24 cellular contexts compared by ENCODE assay signal in the genomic region with DNA sequence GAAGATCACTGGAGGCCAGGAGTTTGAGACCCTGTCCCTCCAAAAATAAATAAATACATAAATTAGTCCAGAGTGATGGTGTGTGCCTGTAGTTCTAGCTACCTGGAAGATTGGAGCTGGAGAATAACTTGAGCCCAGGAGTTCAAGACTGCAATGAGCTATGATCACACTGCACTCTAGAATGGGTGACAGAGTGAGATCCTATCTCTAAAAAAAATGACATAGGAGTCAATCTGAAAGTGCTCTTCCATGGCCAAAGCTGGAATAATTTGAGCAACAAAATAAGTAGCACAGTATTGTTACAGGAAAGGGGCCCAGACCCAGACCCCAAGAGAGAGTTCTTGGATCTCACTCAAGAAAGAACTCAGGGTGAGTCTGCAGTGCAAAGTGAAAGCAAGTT. TPM values are rescaled to one million over a fixed set of nuclear protein-coding genes. Genes with fewer than 3 reads are reported as not detected.
DNase-seq lines count a peak whose midpoint lies in the region; ATAC-seq and TF ChIP-seq lines count a peak whose summit lies in the region.
"Had no signal": no experiment of that assay in that cellular context is flagged by ENCODE, and none has a peak within 500 bp of the region (broad histone marks: within the 10 kb centered on the region; RNA-seq: fewer than 3 reads in every experiment).

No MANE protein-coding gene starts in this region.

- TF ChIP-seq POLR2A in breast epithelium (IDR thresholded peaks at IDR 0.05), result no peak

- no peak overlapping the region for H2AK5ac ChIP-seq in mesendoderm (ENCODE audit: low read length)

- intact Hi-C loops in MCF 10A (cut with micrococcal nuclease), result no loop called here
- intact Hi-C loops in breast epithelium (cut with DNase I; ENCODE audit: low total_unique reads), result no loop called here

- H3K27me3 ChIP-seq in breast epithelium (no peaks in the 10 kb centered on the region), mesendoderm (ENCODE audit: insufficient read depth, low read length, poor library complexity) (no peaks in the 10 kb centered on the region)
- H3K27me3 ChIP-seq: BLaER1 treated with 17β-estradiol and CSF1 and Interleukin-3, amounts not matched to agents 10 nM and 100 nM had no signal

- H3K4ac ChIP-seq in mesendoderm (ENCODE audit: low read depth, low read length), result peak overlapping the region; percentile 55

- H3K36me3 ChIP-seq in breast epithelium (no peaks in the 10 kb centered on the region), mesendoderm (ENCODE audit: control insufficient read depth, insufficient read depth, low read length) (no peaks in the 10 kb centered on the region)
- H3K36me3 ChIP-seq: BE2C; BLaER1 treated with 17β-estradiol and CSF1 and Interleukin-3, amounts not matched to agents 10 nM and 100 nM had no signal

- peak overlapping the region; percentile 14 for H2BK15ac ChIP-seq in mesendoderm (replicated peaks; ENCODE audit: low read depth)

- no peak overlapping the region for H4K5ac ChIP-seq in mesendoderm (ENCODE audit: low read length)

- H3K9me3 Mint-ChIP-seq in MCF 10A (ENCODE audit: unreplicated experiment), result peaks cover 2% of the 10 kb centered on the region
- no peaks in the 10 kb centered on the region for H3K9me3 Mint-ChIP-seq in WTC11
- H3K9me3 Mint-ChIP-seq: CD4-positive, alpha-beta T cell had no signal

- H3K79me1 ChIP-seq in mesendoderm (ENCODE audit: low read length), result no peaks in the 10 kb centered on the region

- H3K18ac ChIP-seq in mesendoderm (ENCODE audit: low read length), result no peak overlapping the region

- POLR2A ChIA-PET in MCF 10A (lab: Yijun Ruan, JAX), result interaction anchor here (0.5 to 0.7 kb wide), 3 partner anchors 34 to 995 kb away, joined by 3 to 5 read pairs (median 3); partner anchors contain the start of gene C14orf119
- POLR2A ChIA-PET in WTC11 (lab: Charles Lee), result interaction anchor here (1.4 kb wide), 1 partner anchor 113 kb away, joined by 6 read pairs; the partner anchor contains the start of genes ACIN1 and C14orf119

- no peak for DNase-seq in MCF 10A (ENCODE audit: unreplicated experiment)
- DNase-seq in breast epithelium (ENCODE audit: low spot score in 2 of 2), result no peak
- DNase-seq in WTC11 (ENCODE audit: low spot score), result no peak
- no peak for DNase-seq in mesendoderm
- DNase-seq in stromal cell of bone marrow (ENCODE audit: low read depth), result peak; percentile 1
- DNase-seq: ACHN; AML-193; BE2C; CD4-positive, alpha-beta T cell; CD8-positive, alpha-beta memory T cell; DMS 273 treated with DMSO at 0.1 percent for 48 hours; DMS79 treated with DMSO at 0.1 percent for 48 hours; GF-D8; GOT3; H7; HCEC 1CT had no signal

- H3K9ac ChIP-seq in mesendoderm (ENCODE audit: low read length), result no peak overlapping the region
- H3K9ac ChIP-seq: BLaER1 treated with 17β-estradiol and CSF1 and Interleukin-3, amounts not matched to agents 10 nM and 100 nM had no signal

- no peak overlapping the region for H4K8ac ChIP-seq in mesendoderm (ENCODE audit: low read depth, low read length)

- H3K4me3 Mint-ChIP-seq in MCF 10A (ENCODE audit: unreplicated experiment) (no peak overlapping the region), WTC11 (no peak overlapping the region)
- H3K4me3 Mint-ChIP-seq: CD14-positive monocyte; CD4-positive, alpha-beta T cell; CD8-positive, alpha-beta memory T cell had no signal

- H3K23ac ChIP-seq in mesendoderm (ENCODE audit: low read length), result peak overlapping the region; percentile 29

- no peaks in the 10 kb centered on the region for H3K9me3 ChIP-seq in breast epithelium
- H3K9me3 ChIP-seq: BE2C; BLaER1 treated with 17β-estradiol and CSF1 and Interleukin-3, amounts not matched to agents 10 nM and 100 nM had no signal

- peak overlapping the region; percentile 49 for H3K27ac Mint-ChIP-seq in MCF 10A (ENCODE audit: low read depth, unreplicated experiment)
- peak overlapping the region; percentile 99; the same call in 1 of the 2 replicates for H3K27ac Mint-ChIP-seq in WTC11
- H3K27ac Mint-ChIP-seq: CD14-positive monocyte; CD4-positive, alpha-beta T cell; CD8-positive, alpha-beta memory T cell had no signal

- ATAC-seq in WTC11 (no peak), GM21447 (IDR thresholded peaks at IDR 0.05; ENCODE audit: unreplicated experiment) (no peak), HG03469 (IDR thresholded peaks at IDR 0.05; ENCODE audit: unreplicated experiment) (no peak), HG02610 (IDR thresholded peaks at IDR 0.05; ENCODE audit: unreplicated experiment) (no peak)

- H3K56ac ChIP-seq in mesendoderm (ENCODE audit: low read length), result no peak overlapping the region

- no peak overlapping the region for H3K4me3 ChIP-seq in breast epithelium
- H3K4me3 ChIP-seq in mesendoderm (ENCODE audit: low read length), result no peak overlapping the region
- H3K4me3 ChIP-seq: BLaER1 treated with 17β-estradiol and CSF1 and Interleukin-3, amounts not matched to agents 10 nM and 100 nM had no signal

- CTCF ChIA-PET in MCF 10A (lab: Yijun Ruan, JAX), result interaction anchor here (1.0 to 3.7 kb wide), 3 partner anchors 22 to 87 kb away, joined by 3 to 22 read pairs (median 13); no protein-coding TSS in a partner anchor
- CTCF ChIA-PET in WTC11 (lab: Charles Lee), result interaction anchor here (1.8 to 4.3 kb wide), 3 partner anchors 86 to 222 kb away, joined by 5 to 34 read pairs (median 7); no protein-coding TSS in a partner anchor

- no peak overlapping the region for H3K4me2 ChIP-seq in mesendoderm (ENCODE audit: low read length)

- H3K4me1 Mint-ChIP-seq in MCF 10A (ENCODE audit: insufficient read depth, unreplicated experiment) (peaks cover 11% of the 10 kb centered on the region), WTC11 (peaks cover 42% of the 10 kb centered on the region)
- H3K4me1 Mint-ChIP-seq: CD14-positive monocyte; CD8-positive, alpha-beta memory T cell had no signal

- no TSS peak for BruUV-seq in MCF 10A (replicated peaks; lab: Mats Ljungman, UMichigan)

- no peak for TF ChIP-seq CTCF in MCF 10A (IDR thresholded peaks at IDR 0.05; ENCODE audit: unreplicated experiment)
- no peak for TF ChIP-seq CTCF in breast epithelium (IDR thresholded peaks at IDR 0.05)
- TF ChIP-seq CTCF in WTC11 (IDR thresholded peaks at IDR 0.05), result no peak

- no peaks in the 10 kb centered on the region for H3K79me2 ChIP-seq in mesendoderm (ENCODE audit: control insufficient read depth, insufficient read depth, low read length)

- H2BK5ac ChIP-seq in mesendoderm (ENCODE audit: low read length), result no peak overlapping the region

- H3K27ac ChIP-seq in breast epithelium (no peak overlapping the region), mesendoderm (ENCODE audit: low read depth, low read length) (no peak overlapping the region)
- H3K27ac ChIP-seq: 22Rv1; BLaER1 treated with 17β-estradiol and CSF1 and Interleukin-3, amounts not matched to agents 10 nM and 100 nM had no signal

- no peaks in the 10 kb centered on the region for H3K27me3 Mint-ChIP-seq in MCF 10A (ENCODE audit: insufficient read depth, unreplicated experiment)
- no peaks in the 10 kb centered on the region for H3K27me3 Mint-ChIP-seq in WTC11 (ENCODE audit: low read depth)

- H3K4me1 ChIP-seq in breast epithelium (no peaks in the 10 kb centered on the region), mesendoderm (ENCODE audit: control insufficient read depth, low read depth, low read length) (peaks cover 3% of the 10 kb centered on the region)
- H3K4me1 ChIP-seq: BE2C; BLaER1 treated with 17β-estradiol and CSF1 and Interleukin-3, amounts not matched to agents 10 nM and 100 nM had no signal

- H3K36me3 Mint-ChIP-seq in MCF 10A (ENCODE audit: insufficient read depth, unreplicated experiment) (no peaks in the 10 kb centered on the region), WTC11 (no peaks in the 10 kb centered on the region; the same call in 1 of the 2 replicates)
- H3K36me3 Mint-ChIP-seq: CD14-positive monocyte; CD8-positive, alpha-beta memory T cell had no signal

- H2BK120ac ChIP-seq in mesendoderm (ENCODE audit: low read depth, low read length), result no peak overlapping the region

TF ChIP-seq in WTC11, 78 proteins besides CTCF, POLR2A, EP300 and RAD21:
- TF ChIP-seq ZNF396 (CRISPR knock-in tag; IDR thresholded peaks at IDR 0.05; ENCODE audit: borderline replicate concordance), result no peak
- TF ChIP-seq ZNF532 (CRISPR knock-in tag; IDR thresholded peaks at IDR 0.05; ENCODE audit: borderline replicate concordance), result no peak
- TF ChIP-seq ZNF232 (CRISPR knock-in tag; IDR thresholded peaks at IDR 0.05), result no peak
TF ChIP-seq in WTC11: peak in this region for 0.

RNA-seq across cellular contexts. Expression of gene SLC7A8, which starts 24.8 kb away (rescaled TPM):
- total RNA-seq in MCF 10A (2022), result 1.5 and 2.4 TPM in 2 replicates
- total RNA-seq in breast epithelium, result 10 to 100 TPM; 46.8 to 98.9 (median 61.9) TPM
- 200 to 207 TPM (median 201 TPM) in 3 replicates for total RNA-seq in WTC11 (2021)
- 73.0 TPM for polyA plus RNA-seq in mesendoderm (2013, experiment 1 of 2)
- polyA plus RNA-seq in mesendoderm (2013, experiment 2 of 2), result 73.7 TPM

RNA-seq across cellular contexts. Expression of gene RNF212B, which starts 29.4 kb away (rescaled TPM):
- total RNA-seq in MCF 10A (2022) (not detected in 2 replicates), breast epithelium (not detected), WTC11 (2021) (0.27 to 0.55 TPM (median 0.46 TPM) in 3 replicates)
- 0.37 TPM for polyA plus RNA-seq in mesendoderm (2013, experiment 1 of 2)
- polyA plus RNA-seq in mesendoderm (2013, experiment 2 of 2), result 0.14 TPM
- total RNA-seq: CD4-positive, alpha-beta T cell; CD8-positive, alpha-beta memory T cell; Daoy; G401 had no signal
- polyA plus RNA-seq: CD14-positive monocyte; CD8-positive, alpha-beta memory T cell had no signal

Comparison
In these comparisons a context has a peak if more than half of its experiments do, and no peak if none do; other contexts are left out.
1. RNA of gene SLC7A8, which starts 24.8 kb away (total RNA-seq): 200 to 207 TPM in WTC11 and 46.8 to 98.9 TPM in breast epithelium; 1.5 to 2.4 TPM in MCF 10A; every median in the first group is over 10 times any median in the second.